ENCODE assay signal across 8 cellular contexts in the genomic region with DNA sequence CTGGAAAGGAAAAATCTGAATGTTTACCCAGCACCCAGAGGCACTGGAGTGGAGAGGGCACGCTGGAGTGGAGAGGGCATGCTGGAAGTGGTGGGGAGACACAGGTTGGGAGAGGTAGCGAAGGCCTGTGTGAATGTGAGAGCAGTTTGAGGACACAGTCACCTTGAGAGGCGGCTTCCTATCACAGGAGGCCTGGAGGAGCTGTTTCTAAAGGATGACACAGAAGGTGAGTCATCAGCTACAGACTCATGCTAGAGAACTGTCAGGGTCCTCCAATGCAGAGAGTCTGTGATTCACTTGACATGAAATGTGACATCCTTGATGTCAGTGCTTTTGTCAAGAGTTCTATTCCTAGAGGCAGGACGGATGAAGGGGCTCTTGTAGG. TPM values are rescaled to one million over a fixed set of nuclear protein-coding genes. Genes with fewer than 3 reads are reported as not detected.
DNase-seq lines count a peak whose midpoint lies in the region; ATAC-seq and TF ChIP-seq lines count a peak whose summit lies in the region.

No MANE protein-coding gene starts in this region.

- H3K4me3 ChIP-seq in mammary epithelial cell (replicated peaks in 1 of 3; ENCODE audit: insufficient read depth in 1 of 3, low read depth in 2 of 3, low read length in 3 of 3), result no peak overlapping the region
- no peak overlapping the region for H3K4me3 ChIP-seq in naive thymus-derived CD4-positive, alpha-beta T cell (ENCODE audit: low read length)

- no TSS peak for BruUV-seq in mammary epithelial cell (replicated peaks; lab: Mats Ljungman, UMichigan)

- H3K4me2 ChIP-seq in mammary epithelial cell (ENCODE audit: insufficient read depth, low read depth, low read length), result no peak overlapping the region

- no peak for DNase-seq in CD14-positive monocyte (ENCODE audit: low spot score)
- DNase-seq in NCI-H2029 (lab: John Stamatoyannopoulos, UW), result peak; percentile 72
- DNase-seq in mammary epithelial cell, result peak; percentile 83
- peak in 1 of 9 donors; percentile 44 for DNase-seq in naive thymus-derived CD4-positive, alpha-beta T cell
- no peak for DNase-seq in GM19238 (ENCODE audit: insufficient read length, low spot score)

- no peak overlapping the region for H3K4me3 Mint-ChIP-seq in CD14-positive monocyte
- peak overlapping the region in 1 of 10 donors; percentile 27 for H3K4me3 Mint-ChIP-seq in naive thymus-derived CD4-positive, alpha-beta T cell

- H3K27ac Mint-ChIP-seq in CD14-positive monocyte, result peak overlapping the region in 4 of 7 donors; percentile 46 to 86 (median 76)
- H3K27ac Mint-ChIP-seq in naive thymus-derived CD4-positive, alpha-beta T cell, result peak overlapping the region in 6 of 9 donors; percentile 28 to 81 (median 70)

- CTCF ChIA-PET in mammary epithelial cell (lab: Charles Lee; ENCODE audit: low non-redundant PET), result interaction anchor here (0.5 kb wide), 1 partner anchor 101 kb away, joined by 5 read pairs; no protein-coding TSS in a partner anchor
- CTCF ChIA-PET in naive thymus-derived CD4-positive, alpha-beta T cell (lab: Charles Lee), result no interaction called here

- H3K27ac ChIP-seq in mammary epithelial cell (ENCODE audit: insufficient read depth, low read depth, low read length), result no peak overlapping the region
- no peak overlapping the region for H3K27ac ChIP-seq in naive thymus-derived CD4-positive, alpha-beta T cell (ENCODE audit: low read depth, low read length)

- H3K4me1 Mint-ChIP-seq in CD14-positive monocyte, result peaks cover 6% of the 10 kb centered on the region
- peaks cover 23 to 50% (median 41%) of the 10 kb centered on the region in 7 donors for H3K4me1 Mint-ChIP-seq in naive thymus-derived CD4-positive, alpha-beta T cell

- no peaks in the 10 kb centered on the region for H3K9me3 ChIP-seq in mammary epithelial cell (replicated peaks; ENCODE audit: insufficient read depth, low read length)
- no peaks in the 10 kb centered on the region for H3K9me3 ChIP-seq in naive thymus-derived CD4-positive, alpha-beta T cell (ENCODE audit: control insufficient read depth in 2 of 3, low read length in 3 of 3)

- no peak overlapping the region for H3K9ac ChIP-seq in mammary epithelial cell (ENCODE audit: insufficient read depth, low read length)

- H3K79me2 ChIP-seq in mammary epithelial cell (ENCODE audit: insufficient read depth, low read length), result peaks cover 19% of the 10 kb centered on the region

- H3K36me3 ChIP-seq in mammary epithelial cell (ENCODE audit: insufficient read depth, low read length), result peaks cover 2% of the 10 kb centered on the region
- peaks cover 0 to 53% (median 0%) of the 10 kb centered on the region in 3 experiments for H3K36me3 ChIP-seq in naive thymus-derived CD4-positive, alpha-beta T cell (ENCODE audit: control insufficient read depth in 2 of 3, insufficient read depth in 3 of 3, low read length in 3 of 3)

- intact Hi-C loops in CD14-positive monocyte (cut with micrococcal nuclease), result no loop called here
- intact Hi-C loops in mammary epithelial cell (cut with micrococcal nuclease), result no loop called here
- intact Hi-C loops in naive thymus-derived CD4-positive, alpha-beta T cell (cut with micrococcal nuclease), result no loop called here

- WGBS in mammary epithelial cell (ENCODE audit: low coverage, missing lambda C conversion rate), result 50% methylated on average over 4 of the region's 4 CpGs

- H2AFZ ChIP-seq in mammary epithelial cell (ENCODE audit: low read depth, low read length), result no peak overlapping the region

- peaks cover 23% of the 10 kb centered on the region for H3K4me1 ChIP-seq in mammary epithelial cell (ENCODE audit: insufficient read depth, low read length)
- H3K4me1 ChIP-seq in naive thymus-derived CD4-positive, alpha-beta T cell (ENCODE audit: control insufficient read depth in 2 of 2, insufficient read depth in 2 of 2, low read length in 2 of 2), result no peaks in the 10 kb centered on the region

- no peaks in the 10 kb centered on the region for H3K27me3 Mint-ChIP-seq in CD14-positive monocyte (ENCODE audit: low read depth in 3 of 3)
- H3K27me3 Mint-ChIP-seq in naive thymus-derived CD4-positive, alpha-beta T cell, result no peaks in the 10 kb centered on the region

- in situ Hi-C loops in mammary epithelial cell (cut with MboI; ENCODE audit: low sequenced_read_pairs in 2 of 2), result loop anchor here in 1 of 2 donors (25.0 kb wide), 1 partner anchor 231 kb away; no protein-coding TSS in a partner anchor

- POLR2A ChIA-PET in naive thymus-derived CD4-positive, alpha-beta T cell (lab: Charles Lee), result interaction anchor here (0.7 kb wide), 1 partner anchor 179 kb away, joined by 3 read pairs; no protein-coding TSS in a partner anchor

- no peaks in the 10 kb centered on the region for H3K27me3 ChIP-seq in mammary epithelial cell (ENCODE audit: insufficient read depth, low read length)
- H3K27me3 ChIP-seq in naive thymus-derived CD4-positive, alpha-beta T cell (ENCODE audit: control insufficient read depth in 2 of 2, insufficient read depth in 2 of 2, low read length in 2 of 2), result no peaks in the 10 kb centered on the region

- TF ChIP-seq CTCF in CD14-positive monocyte (IDR thresholded peaks at IDR 0.05), result no peak
- no peak for TF ChIP-seq CTCF in mammary epithelial cell (conservative IDR thresholded peaks at IDR 0.05 in 1 of 2, IDR thresholded peaks at IDR 0.05 in 1 of 2; ENCODE audit: extremely low read depth in 1 of 2, insufficient read depth in 1 of 2, low read depth in 1 of 2, low read length in 2 of 2)

- dilution Hi-C loops in mammary epithelial cell (cut with HindIII; ENCODE audit: low sequenced_read_pairs), result loop anchor here (5.0 to 25.0 kb wide), 3 partner anchors 36 to 144 kb away; partner anchors contain the start of gene NRN1L

- H4K20me1 ChIP-seq in mammary epithelial cell (ENCODE audit: insufficient read depth, low read length), result peaks cover 3% of the 10 kb centered on the region

- H3K36me3 Mint-ChIP-seq in CD14-positive monocyte, result peaks cover 59 to 84% of the 10 kb centered on the region in 2 donors
- H3K36me3 Mint-ChIP-seq in naive thymus-derived CD4-positive, alpha-beta T cell, result peaks cover 0 to 22% (median 0%) of the 10 kb centered on the region in 5 donors

- ATAC-seq in naive thymus-derived CD4-positive, alpha-beta T cell, result no peak
- ATAC-seq in GM19023 (IDR thresholded peaks at IDR 0.05; ENCODE audit: unreplicated experiment) (no peak), GM18502 (IDR thresholded peaks at IDR 0.05; ENCODE audit: poor library complexity, unreplicated experiment) (no peak), GM18520 (IDR thresholded peaks at IDR 0.05; ENCODE audit: unreplicated experiment) (no peak)

- no peaks in the 10 kb centered on the region for H3K9me3 Mint-ChIP-seq in CD14-positive monocyte
- no peaks in the 10 kb centered on the region for H3K9me3 Mint-ChIP-seq in naive thymus-derived CD4-positive, alpha-beta T cell

RNA-seq across cellular contexts. Expression of gene CTRL, which starts 13.8 kb away (rescaled TPM):
- 1 to 10 TPM in 1 of 2 donors, under 1 TPM in 1; 0.69 to 1.6 TPM for polyA plus RNA-seq in CD14-positive monocyte
- total RNA-seq in mammary epithelial cell, result 1 to 10 TPM in 1 of 2 donors, under 1 TPM in 1; 0.17 to 1.2 TPM
- polyA plus RNA-seq in mammary epithelial cell, result 0.46 TPM
- polyA minus RNA-seq in mammary epithelial cell, result not detected
- 10 to 100 TPM in 2 of 5 experiments, 1 to 10 TPM in 3; 7.9 to 15.1 (median 9.3) TPM for total RNA-seq in naive thymus-derived CD4-positive, alpha-beta T cell
- 1 to 10 TPM; 1.3 to 2.5 TPM for polyA plus RNA-seq in naive thymus-derived CD4-positive, alpha-beta T cell

RNA-seq across cellular contexts. Expression of gene PSMB10, which starts 18.8 kb away (rescaled TPM):
- 100 to 1,000 TPM; 609 to 798 TPM for polyA plus RNA-seq in CD14-positive monocyte
- total RNA-seq in mammary epithelial cell, result 10 to 100 TPM in 1 of 2 donors, 1 to 10 TPM in 1; 9.2 to 23.8 TPM
- 15.7 TPM for polyA plus RNA-seq in mammary epithelial cell
- 4.5 TPM for polyA minus RNA-seq in mammary epithelial cell
- total RNA-seq in naive thymus-derived CD4-positive, alpha-beta T cell, result 100 to 1,000 TPM; 101 to 370 (median 142) TPM
- polyA plus RNA-seq in naive thymus-derived CD4-positive, alpha-beta T cell, result 100 to 1,000 TPM; 522 to 542 TPM

RNA-seq across cellular contexts. Expression of gene PSKH1, which starts 24.8 kb away (rescaled TPM):
- 10 to 100 TPM; 11.0 to 19.7 TPM for polyA plus RNA-seq in CD14-positive monocyte
- 10 to 100 TPM; 11.8 to 18.4 TPM for total RNA-seq in mammary epithelial cell
- 15.3 TPM for polyA plus RNA-seq in mammary epithelial cell
- 28.5 TPM for polyA minus RNA-seq in mammary epithelial cell
- 10 to 100 TPM; 18.0 to 28.5 (median 23.3) TPM for total RNA-seq in naive thymus-derived CD4-positive, alpha-beta T cell
- 10 to 100 TPM; 20.7 to 34.0 TPM for polyA plus RNA-seq in naive thymus-derived CD4-positive, alpha-beta T cell

RNA-seq across cellular contexts. Expression of gene LCAT, which starts 26.1 kb away (rescaled TPM):
- polyA plus RNA-seq in CD14-positive monocyte (under 1 TPM in 1 of 2 donors, not detected in 1; 0.17 TPM), mammary epithelial cell (9.3 TPM)
- total RNA-seq in mammary epithelial cell, result 10 to 100 TPM; 13.0 to 43.9 TPM
- 0.72 TPM for polyA minus RNA-seq in mammary epithelial cell
- total RNA-seq in naive thymus-derived CD4-positive, alpha-beta T cell, result 10 to 100 TPM in 4 of 5 experiments, 1 to 10 TPM in 1; 9.4 to 23.6 (median 19.6) TPM
- polyA plus RNA-seq in naive thymus-derived CD4-positive, alpha-beta T cell, result 1 to 10 TPM in 1 of 2 donors, under 1 TPM in 1; 0.33 to 1.5 TPM

RNA-seq across cellular contexts. Expression of gene NRN1L, which starts 33.2 kb away (rescaled TPM):
- polyA plus RNA-seq in CD14-positive monocyte (under 1 TPM in 1 of 2 donors, not detected in 1; 0.50 TPM), mammary epithelial cell (not detected)
- under 1 TPM in 1 of 2 donors, not detected in 1; 0.83 TPM for total RNA-seq in mammary epithelial cell
- polyA minus RNA-seq in mammary epithelial cell, result not detected
- total RNA-seq in naive thymus-derived CD4-positive, alpha-beta T cell, result 1 to 10 TPM; 1.1 to 6.4 (median 3.2) TPM
- polyA plus RNA-seq in naive thymus-derived CD4-positive, alpha-beta T cell, result not detected

Comparison
In these comparisons a context has a peak if more than half of its experiments do, and no peak if none do; other contexts are left out.
1. DNase-seq: peak in NCI-H2029 (single experiment) and mammary epithelial cell (single experiment); none in CD14-positive monocyte (single experiment) and GM19238 (single experiment).
2. RNA of gene PSMB10, which starts 18.8 kb away (polyA plus RNA-seq): 609 to 798 TPM in CD14-positive monocyte and 522 to 542 TPM in naive thymus-derived CD4-positive, alpha-beta T cell; 15.7 TPM in mammary epithelial cell (single experiment); every median in the first group is over 10 times any median in the second.